ENCODE assay signal across 17 cellular contexts in genomic region chr1:68204965-68205630, GRCh38. TPM values are rescaled to one million over a fixed set of nuclear protein-coding genes. Genes with fewer than 3 reads are reported as not detected.
A peak's percentile ranks its signal among the peaks of the same experiment; 100 is the strongest.
DNase-seq lines count a peak whose midpoint lies in the region; ATAC-seq, FAIRE-seq and TF ChIP-seq lines count a peak whose summit lies in the region.
"Had no signal": no experiment of that assay in that cellular context is flagged by ENCODE, and none has a peak within 500 bp of the region (broad histone marks: within the 10 kb centered on the region; RNA-seq: fewer than 3 reads in every experiment).

No MANE protein-coding gene starts in this region.

- H3K27me3 ChIP-seq in liver (ENCODE audit: control insufficient read depth in 4 of 4, insufficient read depth in 4 of 4, low read length in 3 of 4): no peaks in the 10 kb centered on the region
- H3K27me3 ChIP-seq in HepG2 (ENCODE audit: control insufficient read depth in 1 of 2, insufficient read depth in 2 of 2, low read length in 2 of 2): no peaks in the 10 kb centered on the region
- no peaks in the 10 kb centered on the region for H3K27me3 ChIP-seq in gastroesophageal sphincter
- H3K27me3 ChIP-seq in upper lobe of right lung: no peaks in the 10 kb centered on the region

- intact Hi-C loops in HepG2 (cut with micrococcal nuclease; ENCODE audit: unreplicated experiment) (no loop called here), mucosa of descending colon (cut with DNase I, micrococcal nuclease) (no loop called here), upper lobe of right lung (cut with DNase I) (no loop called here), CD14-positive monocyte (cut with micrococcal nuclease) (no loop called here)

- peaks cover 14 to 16% of the 10 kb centered on the region in 2 donors for H3K36me3 Mint-ChIP-seq in CD14-positive monocyte

- ATAC-seq in HepG2 (no peak), gastroesophageal sphincter (no peak), mucosa of descending colon (peak; percentile 26), upper lobe of right lung (no peak), HG03025 (IDR thresholded peaks at IDR 0.05; ENCODE audit: low FRiP score, unreplicated experiment) (no peak)

- peaks cover 24% of the 10 kb centered on the region for H3K4me1 Mint-ChIP-seq in CD14-positive monocyte
- H3K4me1 Mint-ChIP-seq: activated CD4-positive, alpha-beta T cell treated with anti-CD3 and anti-CD28 coated beads, Interleukin-2, amount 10 ng/mL, durations not matched to agents 7 days and 5 days had no signal

- peaks cover 0 to 4% (median 0%) of the 10 kb centered on the region in 4 donors for H3K4me1 ChIP-seq in liver (ENCODE audit: control insufficient read depth in 4 of 4, insufficient read depth in 4 of 4, low read length in 3 of 4)
- H3K4me1 ChIP-seq in HepG2 (ENCODE audit: insufficient read depth, low read length): no peaks in the 10 kb centered on the region
- peaks cover 16 to 98% (median 38%) of the 10 kb centered on the region in 3 donors for H3K4me1 ChIP-seq in gastroesophageal sphincter
- H3K4me1 ChIP-seq in mucosa of descending colon (ENCODE audit: low read depth): peaks cover 6% of the 10 kb centered on the region
- peaks cover 15% of the 10 kb centered on the region for H3K4me1 ChIP-seq in upper lobe of right lung

- H3K27ac Mint-ChIP-seq in CD14-positive monocyte: peak overlapping the region in 1 of 7 donors; percentile 5
- H3K27ac Mint-ChIP-seq: activated CD4-positive, alpha-beta T cell treated with anti-CD3 and anti-CD28 coated beads, Interleukin-2, amount 10 ng/mL, durations not matched to agents 7 days and 5 days had no signal

- in situ Hi-C loops in HepG2 (cut with HindIII; ENCODE audit: extremely low pct_ligation_motif_present, low pct_unique_long_range_greater_than_20kb): no loop called here

- no peak for FAIRE-seq in HepG2 (lab: Jason Lieb, UNC)
- FAIRE-seq: TTC549 had no signal

- TF ChIP-seq CTCF in liver (IDR thresholded peaks at IDR 0.05; ENCODE audit: low read depth, low read length, missing input control) (no peak), HepG2 (CRISPR knock-in tag; IDR thresholded peaks at IDR 0.05) (no peak), gastroesophageal sphincter (IDR thresholded peaks at IDR 0.05) (peak in 1 of 4 experiments; percentile 33), mucosa of descending colon (IDR thresholded peaks at IDR 0.05) (no peak), upper lobe of right lung (IDR thresholded peaks at IDR 0.05) (no peak), CD14-positive monocyte (IDR thresholded peaks at IDR 0.05) (no peak)

- TF ChIP-seq POLR2A in HepG2 (IDR thresholded peaks at IDR 0.05; ENCODE audit: insufficient read depth in 1 of 2, low read depth in 2 of 2, low read length in 2 of 2) (no peak), gastroesophageal sphincter (IDR thresholded peaks at IDR 0.05) (no peak)

- no peaks in the 10 kb centered on the region for H3K36me3 ChIP-seq in liver (ENCODE audit: control insufficient read depth in 4 of 4, insufficient read depth in 3 of 4, low read depth in 1 of 4, low read length in 3 of 4)
- no peaks in the 10 kb centered on the region for H3K36me3 ChIP-seq in HepG2 (replicated peaks in 1 of 2; ENCODE audit: control insufficient read depth in 1 of 2, insufficient read depth in 2 of 2, low read length in 2 of 2)
- no peaks in the 10 kb centered on the region for H3K36me3 ChIP-seq in gastroesophageal sphincter
- no peaks in the 10 kb centered on the region for H3K36me3 ChIP-seq in mucosa of descending colon (ENCODE audit: low read depth)
- no peaks in the 10 kb centered on the region for H3K36me3 ChIP-seq in upper lobe of right lung

- no TSS peak for BruUV-seq in HepG2 (replicated peaks; lab: Mats Ljungman, UMichigan)

- peaks cover 0 to 4% (median 0%) of the 10 kb centered on the region in 7 donors for H3K9me3 Mint-ChIP-seq in CD14-positive monocyte
- H3K9me3 Mint-ChIP-seq: activated CD4-positive, alpha-beta T cell treated with anti-CD3 and anti-CD28 coated beads, Interleukin-2, amount 10 ng/mL, durations not matched to agents 7 days and 5 days had no signal

- H3K27ac ChIP-seq in liver (ENCODE audit: low read depth in 1 of 2, low read length in 2 of 2): peak overlapping the region in 1 of 2 donors; percentile 6
- no peak overlapping the region for H3K27ac ChIP-seq in HepG2 (ENCODE audit: extremely low read length, insufficient read depth, low read length)
- H3K27ac ChIP-seq in gastroesophageal sphincter: peak overlapping the region in 3 of 4 donors; percentile 39 to 61 (median 50)
- peak overlapping the region; percentile 25 for H3K27ac ChIP-seq in upper lobe of right lung

- H3K4me3 Mint-ChIP-seq in CD14-positive monocyte: no peak overlapping the region
- H3K4me3 Mint-ChIP-seq: activated CD4-positive, alpha-beta T cell treated with anti-CD3 and anti-CD28 coated beads, Interleukin-2, amount 10 ng/mL, durations not matched to agents 7 days and 5 days had no signal

- no peaks in the 10 kb centered on the region for H3K79me2 ChIP-seq in HepG2 (ENCODE audit: insufficient read depth, low read length)

- H3K9me3 ChIP-seq in liver (ENCODE audit: control insufficient read depth in 4 of 4, low read length in 3 of 4) (no peaks in the 10 kb centered on the region), HepG2 (ENCODE audit: low read length) (no peaks in the 10 kb centered on the region), gastroesophageal sphincter (no peaks in the 10 kb centered on the region), mucosa of descending colon (no peaks in the 10 kb centered on the region), upper lobe of right lung (no peaks in the 10 kb centered on the region)

- no peaks in the 10 kb centered on the region for H4K20me1 ChIP-seq in HepG2 (ENCODE audit: insufficient read depth, low read length)

- TF ChIP-seq EP300 in HepG2 (IDR thresholded peaks at IDR 0.05; ENCODE audit: low read depth in 2 of 2, low read length in 2 of 2) (no peak), HepG2 (CRISPR knock-in tag; IDR thresholded peaks at IDR 0.05; ENCODE audit: borderline replicate concordance) (no peak), gastroesophageal sphincter (IDR thresholded peaks at IDR 0.05) (no peak)

- WGBS in liver: 28% methylated on average over 4 of the region's 4 CpGs
- WGBS in HepG2 (ENCODE audit: low lambda C conversion rate): 24% methylated on average over 4 of the region's 4 CpGs
- 48 to 73% methylated on average over 3 to 4 of the region's 4 CpGs for WGBS in gastroesophageal sphincter (ENCODE audit: low coverage in 1 of 2), 2 donors

- CTCF ChIA-PET in HepG2 (lab: Yijun Ruan, JAX; ENCODE audit: low intra/inter-chr PET ratio, low total read pairs): no interaction called here

- POLR2A ChIA-PET in HepG2 (lab: Yijun Ruan, JAX): no interaction called here

- TF ChIP-seq RAD21 in liver (IDR thresholded peaks at IDR 0.05) (peak; percentile 6 to 7), HepG2 (CRISPR knock-in tag; IDR thresholded peaks at IDR 0.05) (no peak)

- H3K27me3 Mint-ChIP-seq in CD14-positive monocyte (ENCODE audit: low read depth in 3 of 3): peaks cover 1 to 4% (median 3%) of the 10 kb centered on the region in 3 donors
- H3K27me3 Mint-ChIP-seq: activated CD4-positive, alpha-beta T cell treated with anti-CD3 and anti-CD28 coated beads, Interleukin-2, amount 10 ng/mL, durations not matched to agents 7 days and 5 days had no signal

- H3K4me2 ChIP-seq in HepG2 (ENCODE audit: low read depth, low read length): no peak overlapping the region

- H3K9ac ChIP-seq in liver (ENCODE audit: low read depth in 1 of 2, low read length in 2 of 2) (no peak overlapping the region), HepG2 (ENCODE audit: insufficient read depth, low read depth, low read length) (no peak overlapping the region)

- no peak overlapping the region for H3K4me3 ChIP-seq in liver (ENCODE audit: low read depth in 1 of 3, low read length in 3 of 3)
- H3K4me3 ChIP-seq in HepG2 (replicated peaks in 1 of 3; ENCODE audit: insufficient read depth in 1 of 3, low read depth in 2 of 3, low read length in 3 of 3): no peak overlapping the region
- no peak overlapping the region for H3K4me3 ChIP-seq in gastroesophageal sphincter
- no peak overlapping the region for H3K4me3 ChIP-seq in mucosa of descending colon
- H3K4me3 ChIP-seq in upper lobe of right lung: no peak overlapping the region

- no peak for DNase-seq in HepG2 (ENCODE audit: low spot score)
- no peak for DNase-seq in mucosa of descending colon
- no peak for DNase-seq in upper lobe of right lung
- DNase-seq in CD14-positive monocyte (ENCODE audit: low spot score): no peak
- no peak for DNase-seq in NOMO-1 (lab: John Stamatoyannopoulos, UW; ENCODE audit: unreplicated experiment in 2 of 2)
- DNase-seq: activated CD4-positive, alpha-beta T cell treated with anti-CD3 and anti-CD28 coated beads, Interleukin-2, amount 10 ng/mL, durations not matched to agents 7 days and 5 days; anterior cingulate cortex; COR-L47; NCI-H187 treated with DMSO at 0.1 percent for 48 hours; NCI-H510A treated with DMSO at 0.1 percent for 48 hours; nucleus accumbens; stimulated activated CD4-positive, alpha-beta T cell treated with anti-CD3 and anti-CD28 coated beads, Interleukin-4, amount 100 ng/mL, for 4 hours; stimulated activated CD8-positive, alpha-beta memory T cell treated with anti-CD3 and anti-CD28 coated beads, Interleukin-4, amount 100 ng/mL, for 48 hours had no signal

- H2AFZ ChIP-seq in HepG2 (ENCODE audit: low read length): no peak overlapping the region

RNA-seq across cellular contexts. Expression of gene WLS, which starts 27.2 kb away (rescaled TPM):
- total RNA-seq in liver (10 to 100 TPM in 1 of 2 donors, 1 to 10 TPM in 1; 3.2 to 12.5 TPM), HepG2 (2016; rRNA removed; fragmentation: Illumina TruSeq; extraction: Trizol) (not detected in 2 replicates), gastroesophageal sphincter (100 to 1,000 TPM; 120 to 280 (median 263) TPM), mucosa of descending colon (100 to 1,000 TPM; 100 to 182 (median 118) TPM), upper lobe of right lung (89.8 TPM)
- polyA plus RNA-seq in liver (10 to 100 TPM in 1 of 2 donors, 1 to 10 TPM in 1; 4.6 to 10.9 TPM), HepG2 (2011; rRNA removed) (0.20 TPM in 1 of 2 replicates, not detected in the other), CD14-positive monocyte (10 to 100 TPM; 34.6 to 46.3 TPM)
- not detected in 2 replicates for total RNA-seq in HepG2 (2016; cell fraction: cytosol; rRNA removed; fragmentation: Illumina TruSeq; extraction: Trizol; ENCODE audit: low read depth)
- not detected in 2 replicates for total RNA-seq in HepG2 (2016; cell fraction: insoluble cytoplasmic fraction; rRNA removed; fragmentation: Illumina TruSeq; extraction: Trizol)
- not detected in 2 replicates for total RNA-seq in HepG2 (2016; cell fraction: membrane; rRNA removed; fragmentation: Illumina TruSeq; extraction: Trizol)
- total RNA-seq in HepG2 (2016; cell fraction: nucleus; rRNA removed; fragmentation: Illumina TruSeq; extraction: Trizol): not detected in 2 replicates
- 0.08 TPM in 1 of 2 replicates, not detected in the other for polyA plus RNA-seq in HepG2 (2011; cell fraction: cytosol; rRNA removed)
- not detected in 2 replicates for polyA plus RNA-seq in HepG2 (2011; cell fraction: nucleus; rRNA removed)
- polyA plus RNA-seq in HepG2 (2012): 0.05 TPM in 1 of 2 replicates, not detected in the other
- not detected in 2 replicates for polyA plus RNA-seq in HepG2 (2016; cell fraction: cytosol; fragmentation: Illumina TruSeq; extraction: Trizol; ENCODE audit: low read depth)
- polyA plus RNA-seq in HepG2 (2016; cell fraction: insoluble cytoplasmic fraction; fragmentation: Illumina TruSeq; extraction: Trizol; ENCODE audit: low read depth): not detected in 2 replicates
- polyA plus RNA-seq in HepG2 (2016; cell fraction: membrane; fragmentation: Illumina TruSeq; extraction: Trizol; ENCODE audit: low read depth): not detected in 2 replicates
- polyA plus RNA-seq in HepG2 (2016; cell fraction: nucleus; fragmentation: Illumina TruSeq; extraction: Trizol; ENCODE audit: insufficient read depth, low read depth): not detected in 2 replicates
- polyA minus RNA-seq in HepG2 (2011; rRNA and poly(A)+ RNA removed; ENCODE audit: low replicate concordance): 99.6 TPM in 1 of 2 replicates, not detected in the other
- polyA minus RNA-seq in HepG2 (2011; cell fraction: cytosol; rRNA and poly(A)+ RNA removed): 0.88 and 0.99 TPM in 2 replicates
- polyA minus RNA-seq in HepG2 (2011; cell fraction: nucleus; rRNA and poly(A)+ RNA removed): 0.77 TPM in 1 of 2 replicates, not detected in the other
- total RNA-seq: activated CD4-positive, alpha-beta T cell treated with anti-CD3 and anti-CD28 coated beads, Interleukin-2, amount 10 ng/mL, durations not matched to agents 7 days and 5 days had no signal
